ENCODE assay signal across 34 cellular contexts in genomic region chr3:59496250-59496649, GRCh38.
"Had no signal": no experiment of that assay in that cellular context is flagged by ENCODE, and none has a peak within 500 bp of the region (broad histone marks: within the 10 kb centered on the region; RNA-seq: fewer than 3 reads in every experiment).

No MANE protein-coding gene starts in this region.

- DNase-seq: activated B cell treated with CpG ODN at 0.5 μM for 24 hours; activated CD4-positive, alpha-beta memory T cell treated with anti-CD3 and anti-CD28 coated beads for 36 hours; activated CD4-positive, alpha-beta T cell treated with anti-CD3 and anti-CD28 coated beads for 4 hours; activated CD4-positive, alpha-beta T cell treated with anti-CD3 and anti-CD28 coated beads, Interleukin-2, amount 10 ng/mL, durations not matched to agents 24 days and 14 days; activated CD4-positive, alpha-beta T cell treated with anti-CD3 and anti-CD28 coated beads, Interleukin-2, amount 50 U/mL, for 1 hour; activated CD4-positive, alpha-beta T cell treated with anti-CD3 and anti-CD28 coated beads, Interleukin-2, amount 50 U/mL, for 4 hours; activated CD4-positive, CD25-positive, alpha-beta regulatory T cell treated with anti-CD3 and anti-CD28 coated beads, Interleukin-2, amount 50 U/mL, for 72 hours; activated CD8-positive, alpha-beta memory T cell treated with anti-CD3 and anti-CD28 coated beads, Interleukin-2, amount 50 U/mL, for 4 hours; activated CD8-positive, alpha-beta T cell treated with anti-CD3 and anti-CD28 coated beads for 36 hours; activated effector memory CD4-positive, alpha-beta T cell treated with anti-CD3 and anti-CD28 coated beads, Interleukin-2, amount 50 U/mL, for 16 hours; activated gamma-delta T cell treated with Interleukin-2 at 50 U/mL for 16 hours; activated naive CD4-positive, alpha-beta T cell; activated naive CD4-positive, alpha-beta T cell treated with anti-CD3 and anti-CD28 coated beads for 36 hours; activated naive CD4-positive, alpha-beta T cell treated with anti-CD3 and anti-CD28 coated beads, Interleukin-2, amount 50 U/mL, for 16 hours; activated naive CD8-positive, alpha-beta T cell treated with anti-CD3 and anti-CD28 coated beads for 36 hours; activated T-cell treated with anti-CD3 and anti-CD28 coated beads for 4 hours; activated T-cell treated with anti-CD3 and anti-CD28 coated beads, Interleukin-2, amount 50 U/mL, for 1 hour; activated T-cell treated with anti-CD3 and anti-CD28 coated beads, Interleukin-2, amount 50 U/mL, for 4 hours; activated T-cell treated with anti-CD3 and anti-CD28 coated beads, Interleukin-2, amount 50 U/mL, for 72 hours; adrenal gland; amniotic stem cell; aorta; body of pancreas; brain microvascular endothelial cell; central memory CD4-positive, alpha-beta T cell; T-helper 2 cell; T-helper 9 cell had no signal

- FAIRE-seq: astrocyte, colon, TTC549 had no signal

- H3K4me1 ChIP-seq: adrenal gland, body of pancreas, breast epithelium had no signal

- H3K9me3 ChIP-seq: adrenal gland, body of pancreas, breast epithelium had no signal

- H3K36me3 ChIP-seq: adrenal gland, brain microvascular endothelial cell, breast epithelium had no signal

- H3K4me3 ChIP-seq: adrenal gland, body of pancreas, breast epithelium had no signal

- ATAC-seq: activated CD8-positive, alpha-beta T cell treated with anti-CD3 and anti-CD28 coated beads for 36 hours; activated naive CD4-positive, alpha-beta T cell treated with anti-CD3 and anti-CD28 coated beads, Interleukin-2, amount 50 U/mL, for 72 hours; activated T-cell treated with anti-CD3 and anti-CD28 coated beads, Interleukin-2, amount 50 U/mL, for 4 hours; activated T-cell treated with anti-CD3 and anti-CD28 coated beads, Interleukin-2, amount 50 U/mL, for 72 hours; activated T-helper 17 cell treated with anti-CD3 and anti-CD28 coated beads, Interleukin-2, amount 50 U/mL, for 72 hours; body of pancreas had no signal

- H3K27ac ChIP-seq: adrenal gland, body of pancreas, brain microvascular endothelial cell, breast epithelium, VCaP had no signal

- H3K27me3 ChIP-seq: adrenal gland, body of pancreas, brain microvascular endothelial cell, breast epithelium had no signal
